In genomic region chr2:121562269-121563176, GRCh38 we compare ENCODE assay signal across 11 cellular contexts. TPM values are rescaled to one million over a fixed set of nuclear protein-coding genes. Genes with fewer than 3 reads are reported as not detected.
DNase-seq lines count a peak whose midpoint lies in the region; ATAC-seq and TF ChIP-seq lines count a peak whose summit lies in the region.
"Had no signal": no experiment of that assay in that cellular context is flagged by ENCODE, and none has a peak within 500 bp of the region (broad histone marks: within the 10 kb centered on the region; RNA-seq: fewer than 3 reads in every experiment).

No MANE protein-coding gene starts in this region.

- H3K27ac ChIP-seq in angular gyrus (ENCODE audit: low read depth, low read length), result peak overlapping the region; percentile 53
- H3K27ac ChIP-seq in psoas muscle, result peak overlapping the region; percentile 56

- WGBS in psoas muscle, 3 donors, result 52 to 75% (median 58%) methylated on average over 4 of the region's 4 CpGs

- H3K27me3 ChIP-seq in psoas muscle (ENCODE audit: insufficient read depth in 3 of 3, low read length in 2 of 3), result no peaks in the 10 kb centered on the region

- ATAC-seq in GM19025 (IDR thresholded peaks at IDR 0.05; ENCODE audit: low read depth, unreplicated experiment), result peak; percentile 77
- peak; percentile 47 for ATAC-seq in HG02759 (IDR thresholded peaks at IDR 0.05; ENCODE audit: unreplicated experiment)
- ATAC-seq in psoas muscle, result no peak

- no peaks in the 10 kb centered on the region for H3K9me3 ChIP-seq in psoas muscle

- DNase-seq in psoas muscle (no peak), posterior cingulate gyrus (no peak), islet precursor cell (no peak), OCI-M2 (lab: John Stamatoyannopoulos, UW; ENCODE audit: unreplicated experiment) (no peak)
- DNase-seq: activated CD4-positive, alpha-beta T cell treated with anti-CD3 and anti-CD28 coated beads for 48 hours; GOT3; hypothalamus; NCI-H774 had no signal

- intact Hi-C loops in psoas muscle (cut with DNase I) (no loop called here), posterior cingulate gyrus (cut with DNase I) (no loop called here)

- H3K4me1 ChIP-seq in psoas muscle, result peaks cover 85% of the 10 kb centered on the region

- no peak for TF ChIP-seq CTCF in psoas muscle (IDR thresholded peaks at IDR 0.05)

- no peaks in the 10 kb centered on the region for H3K36me3 ChIP-seq in psoas muscle (ENCODE audit: insufficient read depth in 1 of 2, low read depth in 1 of 2)

- H3K4me3 ChIP-seq in psoas muscle, result no peak overlapping the region

RNA-seq across cellular contexts. Expression of gene RNU4ATAC, which starts 31.8 kb away (rescaled TPM):
- total RNA-seq in psoas muscle, result not detected
- not detected for polyA plus RNA-seq in psoas muscle

Comparison
In these comparisons a context has a peak if more than half of its experiments do, and no peak if none do; other contexts are left out.
1. ATAC-seq: peak in GM19025 (single experiment) and HG02759 (single experiment); none in psoas muscle (0 of 4).